8 cellular contexts compared by ENCODE assay signal in genomic region chrY:7470037-7470436, GRCh38.
"Had no signal": no experiment of that assay in that cellular context is flagged by ENCODE, and none has a peak within 500 bp of the region (broad histone marks: within the 10 kb centered on the region; RNA-seq: fewer than 3 reads in every experiment).

No MANE protein-coding gene starts in this region.

- H3K27ac Mint-ChIP-seq: H9, IgD-negative memory B cell had no signal

- FAIRE-seq: H54, HTR-8/SVneo had no signal

- H3K36me3 Mint-ChIP-seq: IgD-negative memory B cell had no signal

- H3K9me3 Mint-ChIP-seq: H9, IgD-negative memory B cell had no signal

- H3K9ac ChIP-seq: KMS-11 had no signal

- H3K4me1 Mint-ChIP-seq: H9, IgD-negative memory B cell had no signal

- H3K27me3 Mint-ChIP-seq: IgD-negative memory B cell had no signal

- H3K4me2 ChIP-seq: KMS-11 had no signal

- H3K27ac ChIP-seq: KMS-11 had no signal

- H3K4me3 Mint-ChIP-seq: H9, IgD-negative memory B cell had no signal

- DNase-seq: GOT3, H9, Karpas-422, KBM-7 had no signal
